In genomic region chr4:145656156-145656555, GRCh38 we compare ENCODE assay signal across 30 cellular contexts. TPM values are rescaled to one million over a fixed set of nuclear protein-coding genes. Genes with fewer than 3 reads are reported as not detected.
"Had no signal": no experiment of that assay in that cellular context is flagged by ENCODE, and none has a peak within 500 bp of the region (broad histone marks: within the 10 kb centered on the region; RNA-seq: fewer than 3 reads in every experiment).

No MANE protein-coding gene starts in this region.

- DNase-seq: stimulated activated CD4-positive, alpha-beta T cell treated with anti-CD3 and anti-CD28 coated beads, Interleukin-2, amount 100 ng/mL, for 48 hours; stimulated activated CD4-positive, alpha-beta T cell treated with anti-CD3 and anti-CD28 coated beads, Interleukin-4, amount 100 ng/mL, for 1 hour; stimulated activated CD4-positive, alpha-beta T cell treated with anti-CD3 and anti-CD28 coated beads, Interleukin-4, amount 100 ng/mL, for 24 hours; stimulated activated CD4-positive, alpha-beta T cell treated with anti-CD3 and anti-CD28 coated beads, Interleukin-4, amount 100 ng/mL, for 4 hours; stimulated activated CD8-positive, alpha-beta memory T cell treated with anti-CD3 and anti-CD28 coated beads, Interleukin-4, amount 100 ng/mL, for 48 hours; stimulated activated naive B cell treated with anti-CD40 and anti-IgM and Interleukin-4, amounts not matched to agents 10 μg/mL and 1 μg/mL and 100 μg/mL, for 72 hours; stimulated activated naive CD4-positive, alpha-beta T cell; stimulated activated naive CD4-positive, alpha-beta T cell treated with Interleukin-2 at 50 U/mL for 16 hours; stimulated activated naive CD8-positive, alpha-beta T cell treated with anti-CD3 and anti-CD28 coated beads, Interleukin-15, amount 100 ng/mL, for 72 hours; stimulated activated naive CD8-positive, alpha-beta T cell treated with anti-CD3 and anti-CD28 coated beads, Interleukin-15, Interleukin-2, amounts not matched to agents 100 U/mL and 50 U/mL, for 24 hours; stomach; substantia nigra; testis; thyroid gland; tibial artery; transverse colon; trophoblast cell; upper lobe of left lung; upper lobe of right lung; uterus had no signal

- ATAC-seq: stimulated activated effector memory CD8-positive, alpha-beta T cell treated with anti-CD3 and anti-CD28 coated beads, Interleukin-12 subunit alpha, Interleukin-12 subunit beta, amount 100 ng/mL, for 72 hours; stimulated activated memory B cell treated with anti-CD40 and anti-IgM and Interleukin-4, amounts not matched to agents 10 μg/mL and 1 μg/mL and 100 μg/mL, for 72 hours; stimulated activated naive B cell treated with anti-CD40 and anti-IgM and Interleukin-4, amounts not matched to agents 10 μg/mL and 1 μg/mL and 100 μg/mL, for 72 hours; stimulated activated naive CD8-positive, alpha-beta T cell treated with anti-CD3 and anti-CD28 coated beads, Interleukin-15, amount 100 ng/mL, for 72 hours; stimulated activated naive CD8-positive, alpha-beta T cell treated with anti-CD3 and anti-CD28 coated beads, Interleukin-15, Interleukin-2, amounts not matched to agents 100 U/mL and 50 U/mL, for 24 hours; upper lobe of right lung had no signal

RNA-seq across cellular contexts. Expression of gene C4orf51, which starts 23.8 kb away (rescaled TPM):
- total RNA-seq: stomach, subcutaneous adipose tissue, suprapubic skin, temporal lobe, thoracic aorta, thyroid gland, tibial nerve, transverse colon, upper lobe of left lung, upper lobe of right lung, ureter, urinary bladder, uterus, vagina had no signal
